In genomic region chr15:62612771-62613170, GRCh38 we compare ENCODE assay signal across 14 cellular contexts.
A peak's percentile ranks its signal among the peaks of the same experiment; 100 is the strongest.
DNase-seq lines count a peak whose midpoint lies in the region; ATAC-seq, FAIRE-seq and TF ChIP-seq lines count a peak whose summit lies in the region.
"Had no signal": no experiment of that assay in that cellular context is flagged by ENCODE, and none has a peak within 500 bp of the region (broad histone marks: within the 10 kb centered on the region; RNA-seq: fewer than 3 reads in every experiment).

No MANE protein-coding gene starts in this region.

- H3K27me3 Mint-ChIP-seq in Caco-2 (ENCODE audit: insufficient read depth, unreplicated experiment) (no peaks in the 10 kb centered on the region), natural killer cell (ENCODE audit: low read depth in 2 of 2) (peaks cover 13 to 33% of the 10 kb centered on the region in 2 donors)

- H3K9ac ChIP-seq in IMR-90 (ENCODE audit: low read depth, low read length) (no peak overlapping the region), mesenchymal stem cell (ENCODE audit: low read length) (no peak overlapping the region)

- H3K18ac ChIP-seq in IMR-90 (ENCODE audit: low read depth, low read length), result no peak overlapping the region
- no peak overlapping the region for H3K18ac ChIP-seq in mesenchymal stem cell (ENCODE audit: low read depth in 1 of 2, low read length in 2 of 2)

- no peak for TF ChIP-seq EP300 in A549 (IDR thresholded peaks at IDR 0.05)

- in situ Hi-C loops in IMR-90 (cut with MboI; ENCODE audit: low sequenced_read_pairs), result no loop called here

- no peak for TF ChIP-seq RAD21 in A549 (conservative IDR thresholded peaks at IDR 0.05 in 1 of 2, IDR thresholded peaks at IDR 0.05 in 1 of 2)
- TF ChIP-seq RAD21 in IMR-90 (IDR thresholded peaks at IDR 0.05; ENCODE audit: low read length), result no peak

- H3K36me3 Mint-ChIP-seq in Caco-2 (ENCODE audit: insufficient read depth, unreplicated experiment) (peaks cover 19% of the 10 kb centered on the region), natural killer cell (no peaks in the 10 kb centered on the region)
- H3K36me3 Mint-ChIP-seq: CD4-positive, alpha-beta memory T cell had no signal

- no peak overlapping the region for H2AFZ ChIP-seq in IMR-90 (replicated peaks; ENCODE audit: low read length, poor library complexity)
- no peak overlapping the region for H2AFZ ChIP-seq in mesenchymal stem cell (ENCODE audit: low read depth, low read length)
- H2AFZ ChIP-seq: GM23338 had no signal

- no peak overlapping the region for H3K4me2 ChIP-seq in A549
- H3K4me2 ChIP-seq in IMR-90 (ENCODE audit: low read depth, low read length), result no peak overlapping the region
- no peak overlapping the region for H3K4me2 ChIP-seq in mesenchymal stem cell (ENCODE audit: low read length, poor library complexity, severe bottlenecking)
- H3K4me2 ChIP-seq: GM23338 had no signal

- peaks cover 45% of the 10 kb centered on the region for H3K4me1 Mint-ChIP-seq in Caco-2 (ENCODE audit: low read depth, unreplicated experiment)
- H3K4me1 Mint-ChIP-seq in natural killer cell, result no peaks in the 10 kb centered on the region
- H3K4me1 Mint-ChIP-seq: B cell; CD4-positive, alpha-beta memory T cell had no signal

- peaks cover 1% of the 10 kb centered on the region; the same call in 1 of the 2 replicates for H3K36me3 ChIP-seq in IMR-90 (ENCODE audit: control insufficient read depth, insufficient read depth, low read length)
- H3K36me3 ChIP-seq in mesenchymal stem cell (ENCODE audit: control insufficient read depth in 1 of 2, insufficient read depth in 2 of 2, low read depth in 1 of 2, low read length in 2 of 2), result peaks cover 0 to 3% of the 10 kb centered on the region in 2 experiments
- no peaks in the 10 kb centered on the region for H3K36me3 ChIP-seq in Caco-2 (ENCODE audit: control insufficient read depth, insufficient read depth, low read length)

- CTCF ChIA-PET in A549 (lab: Yijun Ruan, JAX) (interaction anchor here (1.0 to 1.9 kb wide), 3 partner anchors 8 to 127 kb away, joined by 3 to 4 read pairs (median 4); no protein-coding TSS in a partner anchor), IMR-90 (lab: Yijun Ruan, JAX) (no interaction called here), Caco-2 (lab: Charles Lee) (no interaction called here)

- no peak for TF ChIP-seq CTCF in A549 (IDR thresholded peaks at IDR 0.05)
- no peak for TF ChIP-seq CTCF in IMR-90 (conservative IDR thresholded peaks at IDR 0.05; ENCODE audit: low read depth, low read length)
- TF ChIP-seq CTCF in choroid plexus epithelial cell (conservative IDR thresholded peaks at IDR 0.05; ENCODE audit: low read depth, low read length), result no peak
- TF ChIP-seq CTCF in Caco-2 (IDR thresholded peaks at IDR 0.05; ENCODE audit: insufficient read depth in 1 of 2, low read depth in 1 of 2, low read length in 1 of 2, severe bottlenecking in 1 of 2, unreplicated experiment in 1 of 2), result no peak
- TF ChIP-seq CTCF in natural killer cell (IDR thresholded peaks at IDR 0.05), result no peak

- no TSS peak for BruUV-seq in IMR-90 (replicated peaks; lab: Mats Ljungman, UMichigan)
- BruUV-seq in Caco-2 (replicated peaks; lab: Mats Ljungman, UMichigan), result no TSS peak

- no peak overlapping the region for H3K4ac ChIP-seq in IMR-90 (ENCODE audit: low read depth, low read length)
- H3K4ac ChIP-seq in mesenchymal stem cell (ENCODE audit: low read depth in 1 of 2, low read length in 2 of 2), result no peak overlapping the region

- H3K9me3 ChIP-seq in A549 (no peaks in the 10 kb centered on the region), IMR-90 (ENCODE audit: control insufficient read depth, insufficient read depth, low read length) (no peaks in the 10 kb centered on the region), mesenchymal stem cell (ENCODE audit: control insufficient read depth, low read length) (no peaks in the 10 kb centered on the region), Caco-2 (no peaks in the 10 kb centered on the region)

- TF ChIP-seq POLR2A in A549 (IDR thresholded peaks at IDR 0.05; ENCODE audit: low read length) (no peak), IMR-90 (IDR thresholded peaks at IDR 0.05; ENCODE audit: low read depth, low read length) (no peak)

- H4K20me1 ChIP-seq in IMR-90 (ENCODE audit: insufficient read depth, low read length), result no peaks in the 10 kb centered on the region

- H2BK5ac ChIP-seq in IMR-90 (ENCODE audit: low read depth, low read length, poor library complexity, severe bottlenecking) (no peak overlapping the region), mesenchymal stem cell (ENCODE audit: low read depth, low read length, poor library complexity, severe bottlenecking) (no peak overlapping the region)

- ATAC-seq in A549 (no peak), IMR-90 (ENCODE audit: low read depth) (peak; percentile 46; the same call in 1 of the 2 replicates), natural killer cell (no peak)
- ATAC-seq: GM23338 had no signal

- H2BK20ac ChIP-seq in IMR-90 (ENCODE audit: low read depth, low read length), result no peak overlapping the region

- H4K8ac ChIP-seq in IMR-90 (ENCODE audit: low read depth in 2 of 2, low read length in 2 of 2), result no peak overlapping the region
- H4K8ac ChIP-seq in mesenchymal stem cell (ENCODE audit: low read length), result no peak overlapping the region

- dilution Hi-C loops in IMR-90 (cut with HindIII; ENCODE audit: low sequenced_read_pairs, unreplicated experiment), result no loop called here

- H2AK9ac ChIP-seq in IMR-90 (replicated peaks; ENCODE audit: low read depth, low read length, poor library complexity), result no peak overlapping the region

- H2BK15ac ChIP-seq in IMR-90 (ENCODE audit: low read depth, low read length) (no peak overlapping the region), mesenchymal stem cell (ENCODE audit: low read depth, poor library complexity, severe bottlenecking) (no peak overlapping the region)

- DNase-seq in A549 (ENCODE audit: low read depth in 1 of 2, low spot score in 1 of 2) (no peak), IMR-90 (peak; percentile 42), choroid plexus epithelial cell (ENCODE audit: low read depth) (peak; percentile 60), mesenchymal stem cell (no peak), Caco-2 (no peak), OCI-M2 (lab: John Stamatoyannopoulos, UW; ENCODE audit: unreplicated experiment) (no peak), natural killer cell (no peak), GM19239 (ENCODE audit: insufficient read length, low spot score) (no peak)
- DNase-seq: C1 segment of cervical spinal cord; CD4-positive, alpha-beta memory T cell; GF-D8; H7 had no signal

- peak; percentile 98 for FAIRE-seq in A549 (lab: Jason Lieb, UNC)
- FAIRE-seq in GM19239 (lab: Jason Lieb, UNC), result no peak

- no peak overlapping the region for H3K56ac ChIP-seq in IMR-90 (ENCODE audit: extremely low read depth, insufficient read depth, low read length)

- no peak overlapping the region for H2BK12ac ChIP-seq in mesenchymal stem cell (ENCODE audit: low read length in 2 of 2)

- H3K4me3 Mint-ChIP-seq in Caco-2 (ENCODE audit: unreplicated experiment) (no peak overlapping the region), natural killer cell (no peak overlapping the region)
- H3K4me3 Mint-ChIP-seq: B cell; CD4-positive, alpha-beta memory T cell; GM23338 had no signal

- H3K27me3 ChIP-seq in IMR-90 (ENCODE audit: control insufficient read depth, insufficient read depth, low read length) (no peaks in the 10 kb centered on the region), mesenchymal stem cell (ENCODE audit: control insufficient read depth in 1 of 2, insufficient read depth in 1 of 2, low read length in 2 of 2) (no peaks in the 10 kb centered on the region), Caco-2 (replicated peaks; ENCODE audit: control insufficient read depth, insufficient read depth, low read length) (no peaks in the 10 kb centered on the region)

- H3K79me1 ChIP-seq in IMR-90 (ENCODE audit: low read depth in 1 of 2, low read length in 2 of 2), result peaks cover 13 to 18% of the 10 kb centered on the region in 2 experiments
- peaks cover 21% of the 10 kb centered on the region for H3K79me1 ChIP-seq in mesenchymal stem cell (replicated peaks; ENCODE audit: low read length, poor library complexity, severe bottlenecking)

- H3K23ac ChIP-seq in IMR-90 (ENCODE audit: low read depth, low read length) (no peak overlapping the region), mesenchymal stem cell (ENCODE audit: low read length in 2 of 2) (no peak overlapping the region)

- H3K4me3 ChIP-seq in A549, result no peak overlapping the region
- no peak overlapping the region for H3K4me3 ChIP-seq in IMR-90 (ENCODE audit: insufficient read depth, low read depth, low read length)
- no peak overlapping the region for H3K4me3 ChIP-seq in choroid plexus epithelial cell (ENCODE audit: low read depth, low read length)
- no peak overlapping the region for H3K4me3 ChIP-seq in mesenchymal stem cell (ENCODE audit: insufficient read depth in 1 of 2, low read depth in 1 of 2, low read length in 2 of 2)
- H3K4me3 ChIP-seq in Caco-2 (ENCODE audit: low read depth, low read length), result no peak overlapping the region
- H3K4me3 ChIP-seq: GM23338 had no signal

- H2AK5ac ChIP-seq in IMR-90 (ENCODE audit: low read depth, low read length) (no peak overlapping the region), mesenchymal stem cell (ENCODE audit: low read length, severe bottlenecking) (no peak overlapping the region)

- intact Hi-C loops in IMR-90 (cut with micrococcal nuclease) (loop anchor here (5.0 kb wide), 1 partner anchor 115 kb away; no protein-coding TSS in a partner anchor), Caco-2 (cut with micrococcal nuclease; ENCODE audit: unreplicated experiment) (no loop called here), natural killer cell (cut with micrococcal nuclease) (no loop called here)

- H3K27ac Mint-ChIP-seq in Caco-2 (ENCODE audit: unreplicated experiment) (no peak overlapping the region), natural killer cell (no peak overlapping the region)
- H3K27ac Mint-ChIP-seq: B cell; CD4-positive, alpha-beta memory T cell; GM23338 had no signal

- WGBS in A549 (ENCODE audit: missing lambda C conversion rate), result 89% methylated on average over 2 of the region's 2 CpGs
- no CpG with 5 or more reads among the region's 2 CpGs for WGBS in IMR-90 (ENCODE audit: extremely low coverage in 2 of 2, insufficient read length in 1 of 2), 2 experiments
- WGBS in mesenchymal stem cell, result 93% methylated on average over 1 of the region's 2 CpGs

- H4K5ac ChIP-seq in IMR-90 (ENCODE audit: low read depth, low read length), result no peak overlapping the region

- peaks cover 12% of the 10 kb centered on the region for H3K9me1 ChIP-seq in IMR-90 (ENCODE audit: insufficient read depth, low read length)

- H3K14ac ChIP-seq in IMR-90 (replicated peaks; ENCODE audit: low read depth, low read length) (no peak overlapping the region), mesenchymal stem cell (ENCODE audit: low read length in 2 of 2) (no peak overlapping the region)

- POLR2A ChIA-PET in A549 (lab: Yijun Ruan, JAX), result no interaction called here
- POLR2A ChIA-PET in IMR-90 (lab: Charles Lee; ENCODE audit: unreplicated experiment), result interaction anchor here (0.6 kb wide), 1 partner anchor 523 kb away, joined by 5 read pairs; no protein-coding TSS in a partner anchor
- POLR2A ChIA-PET in Caco-2 (lab: Charles Lee), result no interaction called here

- H3K9me3 Mint-ChIP-seq in Caco-2 (ENCODE audit: unreplicated experiment) (no peaks in the 10 kb centered on the region), natural killer cell (no peaks in the 10 kb centered on the region)
- H3K9me3 Mint-ChIP-seq: CD4-positive, alpha-beta memory T cell; GM23338 had no signal

- H3K27ac ChIP-seq in A549 (no peak overlapping the region), IMR-90 (ENCODE audit: insufficient read depth, low read length) (no peak overlapping the region), mesenchymal stem cell (ENCODE audit: low read length, poor library complexity, severe bottlenecking) (peak overlapping the region; percentile 95)

- H3K4me1 ChIP-seq in A549 (peaks cover 6% of the 10 kb centered on the region; the same call in 1 of the 3 replicates), IMR-90 (ENCODE audit: control insufficient read depth, insufficient read depth, low read length) (peaks cover 10% of the 10 kb centered on the region), mesenchymal stem cell (ENCODE audit: control insufficient read depth, insufficient read depth, low read depth, low read length) (peaks cover 15% of the 10 kb centered on the region), Caco-2 (peaks cover 22% of the 10 kb centered on the region)

- H4K91ac ChIP-seq in IMR-90 (ENCODE audit: insufficient read depth, low read depth, low read length), result no peak overlapping the region
- no peak overlapping the region for H4K91ac ChIP-seq in mesenchymal stem cell (ENCODE audit: low read length)

- H2BK120ac ChIP-seq in IMR-90 (ENCODE audit: low read depth, low read length) (no peak overlapping the region), mesenchymal stem cell (ENCODE audit: low read depth, low read length) (no peak overlapping the region)

Comparison
In these comparisons a context has a peak if more than half of its experiments do, and no peak if none do; other contexts are left out.
1. DNase-seq: peak in IMR-90 (single experiment) and choroid plexus epithelial cell (single experiment); none in A549 (0 of 2), mesenchymal stem cell (single experiment), Caco-2 (0 of 2), OCI-M2 (single experiment), natural killer cell (single experiment) and GM19239 (single experiment).